In the genomic region with DNA sequence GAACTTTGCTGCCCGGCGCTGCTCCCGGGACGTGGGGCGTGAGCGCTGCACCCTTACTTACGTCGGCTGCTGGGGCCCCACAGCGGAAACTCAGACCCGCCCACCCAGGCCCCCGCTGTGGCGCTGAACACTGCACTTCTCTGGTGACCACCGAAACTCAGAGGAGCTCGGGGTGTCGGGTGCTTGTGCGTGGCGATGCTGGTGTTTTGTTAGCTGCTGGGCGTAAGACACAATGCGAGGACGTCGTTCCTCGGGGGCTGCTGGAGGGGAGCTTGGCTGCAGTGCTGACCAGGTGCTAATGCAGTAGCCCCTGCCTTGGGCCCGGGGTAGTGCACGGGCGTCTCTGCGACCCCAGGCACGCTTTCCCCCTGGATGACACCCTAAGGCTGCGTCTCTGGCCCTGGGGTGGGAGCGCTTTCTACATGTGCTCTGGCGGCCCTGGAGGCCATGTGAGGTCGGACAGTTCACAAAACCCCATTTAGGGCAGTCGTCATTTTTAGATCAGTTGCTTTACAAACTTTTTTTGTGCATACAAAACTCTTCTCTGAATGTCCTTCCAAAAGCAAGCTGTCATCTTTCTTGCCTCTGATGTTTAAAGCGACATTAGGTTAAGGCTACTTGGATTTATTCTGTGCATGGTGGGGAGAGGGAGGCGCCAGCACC, we compare ENCODE assay signal across 10 cellular contexts. TPM values are rescaled to one million over a fixed set of nuclear protein-coding genes. Genes with fewer than 3 reads are reported as not detected.
DNase-seq lines count a peak whose midpoint lies in the region; ATAC-seq and TF ChIP-seq lines count a peak whose summit lies in the region.
"Had no signal": no experiment of that assay in that cellular context is flagged by ENCODE, and none has a peak within 500 bp of the region (broad histone marks: within the 10 kb centered on the region; RNA-seq: fewer than 3 reads in every experiment).

No MANE protein-coding gene starts in this region.

- H3K27ac ChIP-seq in HUES6 (ENCODE audit: low read depth, low read length) (peak overlapping the region; percentile 87; the same call in 1 of the 2 replicates), coronary artery (peak overlapping the region; percentile 99 to 100), mucosa of rectum (ENCODE audit: low read depth in 2 of 2, low read length in 2 of 2) (peak overlapping the region; percentile 88), testis (peak overlapping the region; percentile 92 to 94)

- TF ChIP-seq POLR2A in testis (IDR thresholded peaks at IDR 0.05): no peak

- no peaks in the 10 kb centered on the region for H3K9me3 ChIP-seq in HUES6 (ENCODE audit: control insufficient read depth, insufficient read depth, low read depth, low read length)
- H3K9me3 ChIP-seq in mucosa of rectum (ENCODE audit: control insufficient read depth in 2 of 2, low read length in 2 of 2): no peaks in the 10 kb centered on the region
- no peaks in the 10 kb centered on the region for H3K9me3 ChIP-seq in testis

- H3K9ac ChIP-seq in HUES6 (ENCODE audit: low read length) (peak overlapping the region; percentile 74), mucosa of rectum (ENCODE audit: low read depth in 1 of 2, low read length in 2 of 2) (peak overlapping the region; percentile 38 to 47)

- peaks cover 60% of the 10 kb centered on the region for H3K4me1 ChIP-seq in HUES6 (ENCODE audit: control insufficient read depth, insufficient read depth, low read length)
- H3K4me1 ChIP-seq in mucosa of rectum (ENCODE audit: control insufficient read depth in 2 of 2, insufficient read depth in 2 of 2, low read length in 2 of 2): peaks cover 41 to 50% of the 10 kb centered on the region in 2 donors
- H3K4me1 ChIP-seq in testis: peaks cover 40% of the 10 kb centered on the region

- intact Hi-C loops in testis (cut with DNase I; ENCODE audit: low total_unique reads): no loop called here

- ATAC-seq in HG03378 (IDR thresholded peaks at IDR 0.05; ENCODE audit: unreplicated experiment) (no peak), GM21381 (IDR thresholded peaks at IDR 0.05; ENCODE audit: unreplicated experiment) (no peak)

- H3K4me3 ChIP-seq in HUES6 (ENCODE audit: low read depth, low read length) (peak overlapping the region; percentile 41; the same call in 1 of the 2 replicates), coronary artery (peak overlapping the region; percentile 89), mucosa of rectum (ENCODE audit: low read length in 2 of 2) (peak overlapping the region; percentile 24 to 50), testis (no peak overlapping the region)

- DNase-seq in coronary artery (ENCODE audit: low spot score) (peak; percentile 77), testis (no peak), NOMO-1 treated with dmso at 0.1 percent for 144 hours (lab: John Stamatoyannopoulos, UW; ENCODE audit: unreplicated experiment) (no peak)
- no peak for DNase-seq in activated CD4-positive, alpha-beta T cell treated with anti-CD3 and anti-CD28 coated beads, Interleukin-2, amount 50 U/mL, for 48 hours
- DNase-seq: activated CD4-positive, alpha-beta T cell treated with anti-CD3 and anti-CD28 coated beads, Interleukin-2, amount 50 U/mL, for 1 hour; EL had no signal

- H3K27me3 ChIP-seq in HUES6 (ENCODE audit: control insufficient read depth, insufficient read depth, low read length) (peaks cover 22% of the 10 kb centered on the region; the same call in 1 of the 2 replicates), mucosa of rectum (ENCODE audit: control insufficient read depth in 2 of 2, insufficient read depth in 2 of 2, low read length in 2 of 2) (no peaks in the 10 kb centered on the region), testis (no peaks in the 10 kb centered on the region)

- TF ChIP-seq CTCF in coronary artery (IDR thresholded peaks at IDR 0.05) (no peak), testis (IDR thresholded peaks at IDR 0.05) (no peak)

- H3K36me3 ChIP-seq in HUES6 (ENCODE audit: control insufficient read depth, insufficient read depth, low read length): peaks cover 20% of the 10 kb centered on the region
- H3K36me3 ChIP-seq in mucosa of rectum (ENCODE audit: control insufficient read depth in 2 of 2, insufficient read depth in 2 of 2, low read length in 2 of 2): peaks cover 26 to 28% of the 10 kb centered on the region in 2 donors
- H3K36me3 ChIP-seq in testis (ENCODE audit: low read depth, missing control alignments): no peaks in the 10 kb centered on the region

- 70 to 87% methylated on average over 7 to 34 of the region's 34 CpGs for WGBS in testis, 2 donors

RNA-seq across cellular contexts. Expression of gene MAFK, which starts 5.7 kb away (rescaled TPM):
- total RNA-seq in testis: 10 to 100 TPM; 17.9 to 25.8 TPM
- polyA plus RNA-seq in testis (ENCODE audit: insufficient read depth, low read depth, low replicate concordance): 15.0 TPM

RNA-seq across cellular contexts. Expression of gene TMEM184A, which starts 19.8 kb away (rescaled TPM):
- total RNA-seq in testis: 10 to 100 TPM; 18.7 to 20.9 TPM
- 7.1 TPM for polyA plus RNA-seq in testis (ENCODE audit: insufficient read depth, low read depth, low replicate concordance)

RNA-seq across cellular contexts. Expression of gene INTS1, which starts 32.0 kb away (rescaled TPM):
- 100 to 1,000 TPM; 142 to 185 TPM for total RNA-seq in testis
- 142 TPM for polyA plus RNA-seq in testis (ENCODE audit: insufficient read depth, low read depth, low replicate concordance)

RNA-seq across cellular contexts. Expression of gene PSMG3, which starts 33.6 kb away (rescaled TPM):
- 10 to 100 TPM; 39.1 to 44.5 TPM for total RNA-seq in testis
- 23.7 TPM for polyA plus RNA-seq in testis (ENCODE audit: insufficient read depth, low read depth, low replicate concordance)

Comparison
In these comparisons a context has a peak if more than half of its experiments do, and no peak if none do; other contexts are left out.
1. H3K4me3 ChIP-seq: peak in HUES6 (single experiment), coronary artery (single experiment) and mucosa of rectum (2 of 2); none in testis (0 of 2).
2. Peak in every context shown above with its lines, with median percentiles within 50 percentile points of each other: H3K27ac ChIP-seq.